9 cellular contexts compared by ENCODE assay signal in the genomic region with DNA sequence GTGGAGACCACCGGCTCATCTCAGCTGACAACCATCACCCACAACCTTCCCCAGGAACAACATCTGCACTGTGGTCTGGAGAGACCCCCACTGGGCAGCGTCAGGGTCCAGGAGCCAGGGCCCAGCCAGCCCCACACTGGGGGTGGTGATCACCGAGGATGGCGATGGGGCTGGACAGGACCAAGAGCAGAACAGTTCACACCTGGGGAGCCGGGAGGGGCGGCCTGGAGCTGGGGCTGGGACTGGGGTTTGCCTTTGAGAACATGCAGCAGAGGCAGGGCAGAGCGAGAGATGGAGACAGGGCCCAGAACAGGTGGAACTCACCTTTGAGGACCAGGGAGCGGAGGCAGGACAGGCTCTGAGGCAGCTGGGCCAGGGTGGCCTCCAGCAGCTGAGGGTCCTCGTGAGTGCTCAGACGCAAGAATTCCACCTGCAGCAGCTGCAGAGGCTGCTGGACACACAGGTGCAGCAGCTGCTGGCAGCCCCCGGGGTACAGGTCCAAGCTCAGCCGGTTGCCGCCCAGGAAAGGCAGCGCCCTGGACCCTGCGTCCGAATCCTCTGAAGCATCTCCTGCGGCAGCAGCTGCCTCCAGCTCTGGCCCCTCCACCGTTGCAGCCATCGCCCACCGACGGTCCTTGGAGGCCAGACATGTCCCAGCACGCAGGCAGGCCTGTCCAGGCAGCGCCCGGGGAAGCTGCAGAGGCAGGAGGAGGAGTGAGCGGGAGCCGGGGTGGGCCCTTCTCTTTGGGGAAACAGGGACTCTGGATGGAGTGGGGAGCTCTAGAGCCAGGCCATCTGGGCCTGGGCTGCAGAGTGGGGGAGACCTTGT. TPM values are rescaled to one million over a fixed set of nuclear protein-coding genes. Genes with fewer than 3 reads are reported as not detected.
DNase-seq lines count a peak whose midpoint lies in the region; ATAC-seq, FAIRE-seq and TF ChIP-seq lines count a peak whose summit lies in the region.
"Had no signal": no experiment of that assay in that cellular context is flagged by ENCODE, and none has a peak within 500 bp of the region (broad histone marks: within the 10 kb centered on the region; RNA-seq: fewer than 3 reads in every experiment).

No MANE protein-coding gene starts in this region.

- H3K4me1 ChIP-seq in GM23338 (ENCODE audit: insufficient read depth) (peaks cover 7% of the 10 kb centered on the region; the same call in 1 of the 2 replicates), endothelial cell of umbilical vein (ENCODE audit: control insufficient read depth, extremely low read depth, insufficient read depth, low read length) (peaks cover 21% of the 10 kb centered on the region), sigmoid colon (peaks cover 0 to 34% (median 28%) of the 10 kb centered on the region in 4 donors)

- H3K4me2 ChIP-seq in GM23338 (peak overlapping the region; percentile 96), endothelial cell of umbilical vein (ENCODE audit: insufficient read depth, low read length) (peak overlapping the region; percentile 91)

- no peak for TF ChIP-seq EP300 in sigmoid colon (IDR thresholded peaks at IDR 0.05)

- H3K79me2 ChIP-seq in GM23338 (replicated peaks; ENCODE audit: insufficient read depth) (peaks cover 17% of the 10 kb centered on the region), endothelial cell of umbilical vein (ENCODE audit: control insufficient read depth, insufficient read depth, low read length) (peaks cover 12% of the 10 kb centered on the region)

- no peaks in the 10 kb centered on the region for H3K9me1 ChIP-seq in endothelial cell of umbilical vein (replicated peaks; ENCODE audit: control insufficient read depth, extremely low read depth, insufficient read depth, low read length)

- no peaks in the 10 kb centered on the region for H3K9me2 ChIP-seq in GM23338 (ENCODE audit: insufficient read depth)

- DNase-seq in GM23338 (ENCODE audit: low spot score) (no peak), NCI-H748 (lab: John Stamatoyannopoulos, UW; ENCODE audit: unreplicated experiment) (peak; percentile 78), endothelial cell of umbilical vein (ENCODE audit: low read depth, low spot score) (no peak), sigmoid colon (no peak), hippocampal formation (lab: John Stamatoyannopoulos, UW) (no peak), HPDE6-E6E7 (ENCODE audit: extremely low spot score) (no peak), dermis blood vessel endothelial cell (no peak)

- H3K9me3 ChIP-seq in endothelial cell of umbilical vein (replicated peaks; ENCODE audit: control insufficient read depth, insufficient read depth, low read length) = no peaks in the 10 kb centered on the region
- H3K9me3 ChIP-seq in sigmoid colon = no peaks in the 10 kb centered on the region

- BruUV-seq in endothelial cell of umbilical vein (replicated peaks; lab: Mats Ljungman, UMichigan) = no TSS peak

- no peak overlapping the region for H3K27ac ChIP-seq in GM23338 (ENCODE audit: low read depth)
- no peak overlapping the region for H3K27ac ChIP-seq in endothelial cell of umbilical vein (ENCODE audit: insufficient read depth, low read depth, low read length)
- H3K27ac ChIP-seq in sigmoid colon = peak overlapping the region in 3 of 4 donors; percentile 88 to 93 (median 88)

- peaks cover 2% of the 10 kb centered on the region; the same call in 1 of the 3 replicates for H3K36me3 Mint-ChIP-seq in GM23338 (ENCODE audit: low read depth)

- peak overlapping the region; percentile 76 for H3K4me3 Mint-ChIP-seq in GM23338

- dilution Hi-C loops in endothelial cell of umbilical vein (cut with MboI; ENCODE audit: extremely low pct_ligation_motif_present, low sequenced_read_pairs) = no loop called here

- peaks cover 7% of the 10 kb centered on the region; the same call in 2 of the 3 replicates for H3K4me1 Mint-ChIP-seq in GM23338

- TF ChIP-seq CTCF in GM23338 (conservative IDR thresholded peaks at IDR 0.05; ENCODE audit: low read depth in 2 of 2) (no peak), endothelial cell of umbilical vein (IDR thresholded peaks at IDR 0.05; ENCODE audit: extremely low read depth in 1 of 2, insufficient read depth in 1 of 2, low read depth in 1 of 2, low read length in 2 of 2) (no peak), sigmoid colon (IDR thresholded peaks at IDR 0.05) (no peak)

- H2AFZ ChIP-seq in GM23338 = no peak overlapping the region
- peak overlapping the region; percentile 11 for H2AFZ ChIP-seq in endothelial cell of umbilical vein (ENCODE audit: low read depth, low read length)

- TF ChIP-seq POLR2A in endothelial cell of umbilical vein (IDR thresholded peaks at IDR 0.05; ENCODE audit: low read depth, low read length) (no peak), sigmoid colon (IDR thresholded peaks at IDR 0.05) (no peak)

- FAIRE-seq in endothelial cell of umbilical vein (lab: Jason Lieb, UNC) = peak; percentile 8
- FAIRE-seq: TTC549 had no signal

- H4K20me1 ChIP-seq in GM23338 (replicated peaks; ENCODE audit: insufficient read depth) (no peaks in the 10 kb centered on the region), endothelial cell of umbilical vein (replicated peaks; ENCODE audit: control insufficient read depth, extremely low read depth, insufficient read depth, low read length) (no peaks in the 10 kb centered on the region)

- WGBS in sigmoid colon, 2 donors = 40 to 55% methylated on average over 26 of the region's 26 CpGs

- H3K27me3 ChIP-seq in GM23338 (ENCODE audit: insufficient read depth) (no peaks in the 10 kb centered on the region), endothelial cell of umbilical vein (ENCODE audit: control insufficient read depth in 2 of 2, insufficient read depth in 2 of 2, low read length in 2 of 2) (no peaks in the 10 kb centered on the region), sigmoid colon (no peaks in the 10 kb centered on the region)

- peak overlapping the region; percentile 13 for H3K9ac ChIP-seq in endothelial cell of umbilical vein (replicated peaks; ENCODE audit: extremely low read depth, insufficient read depth, low read length)

- intact Hi-C loops in endothelial cell of umbilical vein (cut with micrococcal nuclease) = no loop called here
- intact Hi-C loops in sigmoid colon (cut with DNase I) = no loop called here

- peaks cover 20% of the 10 kb centered on the region for H3K27me3 Mint-ChIP-seq in GM23338 (ENCODE audit: insufficient read depth, low read depth, poor library complexity)

- POLR2A ChIA-PET in endothelial cell of umbilical vein (lab: Charles Lee) = no interaction called here

- peaks cover 22% of the 10 kb centered on the region; the same call in 1 of the 2 replicates for H3F3A ChIP-seq in GM23338 (replicated peaks; ENCODE audit: low read depth)

- H3K36me3 ChIP-seq in GM23338 (ENCODE audit: insufficient read depth) (no peaks in the 10 kb centered on the region), endothelial cell of umbilical vein (ENCODE audit: control insufficient read depth in 2 of 2, extremely low read depth in 1 of 2, insufficient read depth in 2 of 2, low read length in 2 of 2) (peaks cover 0 to 20% of the 10 kb centered on the region in 2 experiments), sigmoid colon (peaks cover 0 to 38% (median 3%) of the 10 kb centered on the region in 4 donors)

- CTCF ChIA-PET in endothelial cell of umbilical vein (lab: Charles Lee) = interaction anchor here (1.0 to 1.4 kb wide), 2 partner anchors 31 to 36 kb away, joined by 3 to 4 read pairs; no protein-coding TSS in a partner anchor

- no peak overlapping the region; the same call in 1 of the 2 replicates for H3K27ac Mint-ChIP-seq in GM23338

- no peaks in the 10 kb centered on the region for H3K9me3 Mint-ChIP-seq in GM23338

- ATAC-seq in GM23338 (peak; percentile 0; the same call in 1 of the 3 replicates), GM21360 (IDR thresholded peaks at IDR 0.05; ENCODE audit: unreplicated experiment) (no peak)

- peak overlapping the region; percentile 74 for H3K4me3 ChIP-seq in GM23338
- peak overlapping the region; percentile 42 to 74 (median 59) for H3K4me3 ChIP-seq in endothelial cell of umbilical vein (replicated peaks in 1 of 3; ENCODE audit: insufficient read depth in 1 of 3, low read depth in 1 of 3, low read length in 3 of 3)
- H3K4me3 ChIP-seq in sigmoid colon = peak overlapping the region in 2 of 4 donors; percentile 65 to 69

RNA-seq across cellular contexts. Expression of a gene that starts 1.0 kb away (rescaled TPM):
- 26.0 and 37.6 TPM in 2 replicates for total RNA-seq in GM23338 (2014; rRNA removed; shearing (Covaris generic))
- polyA plus RNA-seq in GM23338 (2016; fragmentation: Nextera tagmentation; extraction: Ambion mirVana) = 22.7 and 25.6 TPM in 2 replicates
- total RNA-seq in endothelial cell of umbilical vein = 30.6 and 30.7 TPM in 2 replicates
- 28.2 and 41.0 TPM in 2 replicates for polyA plus RNA-seq in endothelial cell of umbilical vein
- polyA plus RNA-seq in endothelial cell of umbilical vein (2011; cell fraction: cytosol; rRNA removed) = 8.8 and 15.4 TPM in 2 replicates
- 131 and 144 TPM in 2 replicates for polyA plus RNA-seq in endothelial cell of umbilical vein (2011; cell fraction: nucleus; rRNA removed)
- polyA plus RNA-seq in endothelial cell of umbilical vein (2012) = 11.5 and 15.5 TPM in 2 replicates
- polyA minus RNA-seq in endothelial cell of umbilical vein = 8.9 and 15.2 TPM in 2 replicates
- 5.0 TPM for polyA minus RNA-seq in endothelial cell of umbilical vein (2011; cell fraction: cytosol; rRNA and poly(A)+ RNA removed)
- 21.0 and 35.2 TPM in 2 replicates for polyA minus RNA-seq in endothelial cell of umbilical vein (2011; cell fraction: nucleus; rRNA and poly(A)+ RNA removed)
- 10 to 100 TPM in 2 of 4 donors, 1 to 10 TPM in 2; 6.7 to 26.6 (median 11.4) TPM for total RNA-seq in sigmoid colon
- polyA plus RNA-seq in sigmoid colon = 10 to 100 TPM in 1 of 3 donors, 1 to 10 TPM in 2; 4.9 to 28.8 (median 6.0) TPM
- total RNA-seq in dermis blood vessel endothelial cell = 7.8 and 12.1 TPM in 2 replicates

RNA-seq across cellular contexts. Expression of a gene that starts 5.8 kb away (rescaled TPM):
- total RNA-seq in GM23338 (2014; rRNA removed; shearing (Covaris generic)) = 428 and 518 TPM in 2 replicates
- 1,782 and 2,023 TPM in 2 replicates for polyA plus RNA-seq in GM23338 (2016; fragmentation: Nextera tagmentation; extraction: Ambion mirVana)
- 1,644 and 1,739 TPM in 2 replicates for total RNA-seq in endothelial cell of umbilical vein
- polyA plus RNA-seq in endothelial cell of umbilical vein = 1,579 and 3,225 TPM in 2 replicates
- 1,542 and 2,023 TPM in 2 replicates for polyA plus RNA-seq in endothelial cell of umbilical vein (2011; cell fraction: cytosol; rRNA removed)
- 411 and 642 TPM in 2 replicates for polyA plus RNA-seq in endothelial cell of umbilical vein (2011; cell fraction: nucleus; rRNA removed)
- 1,362 and 2,241 TPM in 2 replicates for polyA plus RNA-seq in endothelial cell of umbilical vein (2012)
- 613 and 704 TPM in 2 replicates for polyA minus RNA-seq in endothelial cell of umbilical vein
- 919 TPM for polyA minus RNA-seq in endothelial cell of umbilical vein (2011; cell fraction: cytosol; rRNA and poly(A)+ RNA removed)
- polyA minus RNA-seq in endothelial cell of umbilical vein (2011; cell fraction: nucleus; rRNA and poly(A)+ RNA removed) = 89.9 and 123 TPM in 2 replicates
- 100 to 1,000 TPM; 405 to 632 (median 412) TPM for total RNA-seq in sigmoid colon
- polyA plus RNA-seq in sigmoid colon = 1,000 to 10,000 TPM; 1,208 to 2,533 (median 1,777) TPM
- total RNA-seq in dermis blood vessel endothelial cell = 199 and 232 TPM in 2 replicates

RNA-seq across cellular contexts. Expression of a gene that starts 5.9 kb away (rescaled TPM):
- total RNA-seq in GM23338 (2014; rRNA removed; shearing (Covaris generic)) = 41.2 and 46.4 TPM in 2 replicates
- 20.2 and 21.0 TPM in 2 replicates for polyA plus RNA-seq in GM23338 (2016; fragmentation: Nextera tagmentation; extraction: Ambion mirVana)
- total RNA-seq in endothelial cell of umbilical vein = 24.9 and 29.3 TPM in 2 replicates
- 24.5 and 27.4 TPM in 2 replicates for polyA plus RNA-seq in endothelial cell of umbilical vein
- polyA plus RNA-seq in endothelial cell of umbilical vein (2011; cell fraction: cytosol; rRNA removed) = 19.3 and 28.7 TPM in 2 replicates
- polyA plus RNA-seq in endothelial cell of umbilical vein (2011; cell fraction: nucleus; rRNA removed) = 50.4 and 51.6 TPM in 2 replicates
- polyA plus RNA-seq in endothelial cell of umbilical vein (2012) = 18.6 and 26.3 TPM in 2 replicates
- polyA minus RNA-seq in endothelial cell of umbilical vein = 15.4 and 17.1 TPM in 2 replicates
- polyA minus RNA-seq in endothelial cell of umbilical vein (2011; cell fraction: cytosol; rRNA and poly(A)+ RNA removed) = 16.0 TPM
- polyA minus RNA-seq in endothelial cell of umbilical vein (2011; cell fraction: nucleus; rRNA and poly(A)+ RNA removed) = 11.9 and 13.3 TPM in 2 replicates
- 1 to 10 TPM; 3.8 to 7.2 (median 5.4) TPM for total RNA-seq in sigmoid colon
- polyA plus RNA-seq in sigmoid colon = 10 to 100 TPM in 1 of 3 donors, 1 to 10 TPM in 2; 7.8 to 26.4 (median 9.7) TPM
- total RNA-seq in dermis blood vessel endothelial cell = 7.1 and 13.6 TPM in 2 replicates

RNA-seq across cellular contexts. Expression of a gene that starts 14.1 kb away (rescaled TPM):
- 3.1 and 5.5 TPM in 2 replicates for total RNA-seq in GM23338 (2014; rRNA removed; shearing (Covaris generic))
- 4.8 and 5.7 TPM in 2 replicates for polyA plus RNA-seq in GM23338 (2016; fragmentation: Nextera tagmentation; extraction: Ambion mirVana)
- 0.40 and 0.83 TPM in 2 replicates for total RNA-seq in endothelial cell of umbilical vein
- polyA plus RNA-seq in endothelial cell of umbilical vein = 0.15 and 0.27 TPM in 2 replicates
- polyA plus RNA-seq in endothelial cell of umbilical vein (2011; cell fraction: cytosol; rRNA removed) = 0.21 and 0.24 TPM in 2 replicates
- polyA plus RNA-seq in endothelial cell of umbilical vein (2011; cell fraction: nucleus; rRNA removed) = 0.12 and 0.15 TPM in 2 replicates
- 0.89 and 2.1 TPM in 2 replicates for polyA plus RNA-seq in endothelial cell of umbilical vein (2012)
- polyA minus RNA-seq in endothelial cell of umbilical vein = not detected in 2 replicates
- not detected for polyA minus RNA-seq in endothelial cell of umbilical vein (2011; cell fraction: cytosol; rRNA and poly(A)+ RNA removed)
- polyA minus RNA-seq in endothelial cell of umbilical vein (2011; cell fraction: nucleus; rRNA and poly(A)+ RNA removed) = not detected in 2 replicates
- total RNA-seq in sigmoid colon = 1 to 10 TPM; 1.8 to 3.6 (median 2.6) TPM
- polyA plus RNA-seq in sigmoid colon = 1 to 10 TPM in 1 of 3 donors, not detected in 2; 2.0 TPM
- 0.14 and 0.17 TPM in 2 replicates for total RNA-seq in dermis blood vessel endothelial cell

RNA-seq across cellular contexts. Expression of a gene that starts 14.7 kb away (rescaled TPM):
- 33.4 and 45.6 TPM in 2 replicates for total RNA-seq in GM23338 (2014; rRNA removed; shearing (Covaris generic))
- polyA plus RNA-seq in GM23338 (2016; fragmentation: Nextera tagmentation; extraction: Ambion mirVana) (31.1 and 32.3 TPM in 2 replicates), endothelial cell of umbilical vein (73.1 and 80.3 TPM in 2 replicates), sigmoid colon (100 to 1,000 TPM in 1 of 3 donors, 10 to 100 TPM in 2; 35.4 to 137 (median 47.6) TPM)
- total RNA-seq in endothelial cell of umbilical vein (75.6 and 83.0 TPM in 2 replicates), sigmoid colon (10 to 100 TPM; 26.3 to 39.6 (median 34.6) TPM), dermis blood vessel endothelial cell (41.4 and 76.9 TPM in 2 replicates)
- polyA plus RNA-seq in endothelial cell of umbilical vein (2011; cell fraction: cytosol; rRNA removed) = 32.9 and 45.8 TPM in 2 replicates
- 257 and 355 TPM in 2 replicates for polyA plus RNA-seq in endothelial cell of umbilical vein (2011; cell fraction: nucleus; rRNA removed)
- polyA plus RNA-seq in endothelial cell of umbilical vein (2012) = 44.9 and 69.9 TPM in 2 replicates
- 41.3 and 67.7 TPM in 2 replicates for polyA minus RNA-seq in endothelial cell of umbilical vein
- polyA minus RNA-seq in endothelial cell of umbilical vein (2011; cell fraction: cytosol; rRNA and poly(A)+ RNA removed) = 38.2 TPM
- 80.4 and 131 TPM in 2 replicates for polyA minus RNA-seq in endothelial cell of umbilical vein (2011; cell fraction: nucleus; rRNA and poly(A)+ RNA removed)

Comparison
In these comparisons a context has a peak if more than half of its experiments do, and no peak if none do; other contexts are left out.
1. H3K27ac ChIP-seq: peak in sigmoid colon (3 of 4); none in GM23338 (single experiment) and endothelial cell of umbilical vein (single experiment).